8 cellular contexts compared by ENCODE assay signal in genomic region chr12:101823891-101824290, GRCh38. TPM values are rescaled to one million over a fixed set of nuclear protein-coding genes. Genes with fewer than 3 reads are reported as not detected.
DNase-seq lines count a peak whose midpoint lies in the region; ATAC-seq lines count a peak whose summit lies in the region.

No MANE protein-coding gene starts in this region.

- ATAC-seq in GM21423 (IDR thresholded peaks at IDR 0.05; ENCODE audit: unreplicated experiment) (peak; percentile 73), HG03439 (IDR thresholded peaks at IDR 0.05; ENCODE audit: unreplicated experiment) (no peak)

- DNase-seq in EL: peak; percentile 20
- DNase-seq in HT1080 (ENCODE audit: low read depth): peak; percentile 37
- peak; percentile 28 to 90 (median 57) for DNase-seq in T-helper 1 cell
- DNase-seq in amniotic epithelial cell (ENCODE audit: low read depth): peak; percentile 41
- peak in 26 of 51 donors; percentile 2 to 64 (median 26) for DNase-seq in hypothalamus (lab: John Stamatoyannopoulos, UW)
- peak in 3 of 4 experiments; percentile 13 to 44 (median 34) for DNase-seq in stimulated activated CD4-positive, alpha-beta T cell treated with anti-CD3 and anti-CD28 coated beads, Interleukin-1b, Interleukin-23, amount 100 ng/mL, for 24 hours (ENCODE audit: low read depth in 4 of 4, low spot score in 1 of 4)

RNA-seq across cellular contexts. Expression of gene GNPTAB, which starts 6.9 kb away (rescaled TPM):
- 12.9 and 16.5 TPM in 2 replicates for total RNA-seq in HT1080 (2014; rRNA removed; shearing (Covaris generic))
- polyA plus RNA-seq in HT1080 (2015; cell fraction: cytosol; rRNA removed): 25.8 and 29.7 TPM in 2 replicates
- polyA plus RNA-seq in HT1080 (2015; cell fraction: nucleus; rRNA removed): 22.4 and 23.4 TPM in 2 replicates

RNA-seq across cellular contexts. Expression of gene DRAM1, which starts 53.5 kb away (rescaled TPM):
- total RNA-seq in HT1080 (2014; rRNA removed; shearing (Covaris generic)): 11.0 and 20.8 TPM in 2 replicates
- 25.4 and 38.7 TPM in 2 replicates for polyA plus RNA-seq in HT1080 (2015; cell fraction: cytosol; rRNA removed)
- 11.2 and 14.2 TPM in 2 replicates for polyA plus RNA-seq in HT1080 (2015; cell fraction: nucleus; rRNA removed)
